ENCODE assay signal across 24 cellular contexts in the genomic region with DNA sequence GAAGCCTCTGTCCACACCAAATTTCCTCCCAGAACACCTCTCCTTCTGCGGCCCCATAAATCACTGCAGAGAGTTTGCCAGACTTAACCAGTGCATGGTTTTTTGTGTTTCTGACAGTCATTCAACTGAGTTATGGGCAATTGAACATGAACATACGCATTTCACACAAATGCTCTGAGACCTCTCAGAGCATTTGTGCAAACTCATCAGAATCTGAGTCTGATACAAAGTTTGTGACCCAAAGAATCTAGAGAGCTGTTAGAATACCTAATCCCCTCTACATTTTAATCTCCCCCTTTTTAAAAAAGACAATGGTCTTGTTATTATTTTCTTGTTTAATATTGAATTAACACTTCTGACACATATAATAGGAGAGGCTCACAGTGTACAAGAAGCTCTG.
DNase-seq lines count a peak whose midpoint lies in the region; ATAC-seq, FAIRE-seq and TF ChIP-seq lines count a peak whose summit lies in the region.
"Had no signal": no experiment of that assay in that cellular context is flagged by ENCODE, and none has a peak within 500 bp of the region (broad histone marks: within the 10 kb centered on the region; RNA-seq: fewer than 3 reads in every experiment).

No MANE protein-coding gene starts in this region.

- no peak overlapping the region for H2BK12ac ChIP-seq in mesenchymal stem cell (ENCODE audit: low read length in 2 of 2)

- H3K9ac ChIP-seq in HepG2 (ENCODE audit: insufficient read depth, low read depth, low read length) (no peak overlapping the region), endodermal cell (ENCODE audit: extremely low read depth, low read length, poor library complexity, severe bottlenecking) (no peak overlapping the region), mesenchymal stem cell (ENCODE audit: low read length) (no peak overlapping the region)
- H3K9ac ChIP-seq: BLaER1 had no signal

- no peak for TF ChIP-seq EP300 in HepG2 (IDR thresholded peaks at IDR 0.05; ENCODE audit: low read depth in 2 of 2, low read length in 2 of 2)
- no peak for TF ChIP-seq EP300 in HepG2 (CRISPR knock-in tag; IDR thresholded peaks at IDR 0.05; ENCODE audit: borderline replicate concordance)

- no peaks in the 10 kb centered on the region for H3K79me1 ChIP-seq in mesenchymal stem cell (replicated peaks; ENCODE audit: low read length, poor library complexity, severe bottlenecking)

- H3K4me1 Mint-ChIP-seq in endodermal cell = peaks cover 3% of the 10 kb centered on the region
- H3K4me1 Mint-ChIP-seq: CD14-positive monocyte; CD4-positive, alpha-beta memory T cell; CD4-positive, CD25-positive, alpha-beta regulatory T cell; CD8-positive, alpha-beta memory T cell had no signal

- H3K18ac ChIP-seq in mesenchymal stem cell (ENCODE audit: low read depth in 1 of 2, low read length in 2 of 2) = no peak overlapping the region

- no peak for FAIRE-seq in HepG2 (lab: Jason Lieb, UNC)
- FAIRE-seq: D721Med, G401.6, GM12891, GM19239 had no signal

- no peak overlapping the region for H3K23ac ChIP-seq in mesenchymal stem cell (ENCODE audit: low read length in 2 of 2)

- no peak overlapping the region for H3K14ac ChIP-seq in mesenchymal stem cell (ENCODE audit: low read length in 2 of 2)

- H3K27ac Mint-ChIP-seq in endodermal cell = no peak overlapping the region
- H3K27ac Mint-ChIP-seq: CD14-positive monocyte; CD4-positive, alpha-beta memory T cell; CD4-positive, CD25-positive, alpha-beta regulatory T cell; CD8-positive, alpha-beta memory T cell had no signal

- TF ChIP-seq POLR2A in HepG2 (IDR thresholded peaks at IDR 0.05; ENCODE audit: insufficient read depth in 1 of 2, low read depth in 2 of 2, low read length in 2 of 2) (no peak), right lobe of liver (IDR thresholded peaks at IDR 0.05) (no peak)

- H2BK120ac ChIP-seq in mesenchymal stem cell (ENCODE audit: low read depth, low read length) = no peak overlapping the region

- H3K27me3 Mint-ChIP-seq in endodermal cell (ENCODE audit: insufficient read depth) = no peaks in the 10 kb centered on the region

- H3K36me3 ChIP-seq in HepG2 (replicated peaks in 1 of 2; ENCODE audit: control insufficient read depth in 1 of 2, insufficient read depth in 2 of 2, low read length in 2 of 2) (no peaks in the 10 kb centered on the region), right lobe of liver (no peaks in the 10 kb centered on the region), endodermal cell (ENCODE audit: control insufficient read depth, insufficient read depth, low read length) (no peaks in the 10 kb centered on the region), mesenchymal stem cell (ENCODE audit: control insufficient read depth in 1 of 2, insufficient read depth in 2 of 2, low read depth in 1 of 2, low read length in 2 of 2) (no peaks in the 10 kb centered on the region)
- H3K36me3 ChIP-seq: BE2C, BLaER1 had no signal

- H2BK15ac ChIP-seq in mesenchymal stem cell (ENCODE audit: low read depth, poor library complexity, severe bottlenecking) = no peak overlapping the region

- H3K27ac ChIP-seq in HepG2 (ENCODE audit: extremely low read length, insufficient read depth, low read length) (no peak overlapping the region), right lobe of liver (no peak overlapping the region), endodermal cell (ENCODE audit: low read depth, low read length) (no peak overlapping the region), mesenchymal stem cell (ENCODE audit: low read length, poor library complexity, severe bottlenecking) (no peak overlapping the region)
- H3K27ac ChIP-seq: 22Rv1, BLaER1 had no signal

- H3K4me2 ChIP-seq in HepG2 (ENCODE audit: low read depth, low read length) (no peak overlapping the region), mesenchymal stem cell (ENCODE audit: low read length, poor library complexity, severe bottlenecking) (no peak overlapping the region)
- H3K4me2 ChIP-seq: BLaER1 had no signal

- no peak overlapping the region for H2BK5ac ChIP-seq in mesenchymal stem cell (ENCODE audit: low read depth, low read length, poor library complexity, severe bottlenecking)

- no peak overlapping the region for H4K8ac ChIP-seq in mesenchymal stem cell (ENCODE audit: low read length)

- CTCF ChIA-PET in HepG2 (lab: Yijun Ruan, JAX; ENCODE audit: low intra/inter-chr PET ratio, low total read pairs) = no interaction called here

- 11% methylated on average over 1 of the region's 2 CpGs for WGBS in HepG2 (ENCODE audit: low lambda C conversion rate)
- 76% methylated on average over 2 of the region's 2 CpGs for WGBS in right lobe of liver (ENCODE audit: insufficient coverage, low coverage, low lambda C conversion rate, missing lambda C conversion rate)
- 83 to 91% methylated on average over 1 to 2 of the region's 2 CpGs for WGBS in endodermal cell (ENCODE audit: insufficient coverage in 1 of 2, insufficient read length in 1 of 2), 2 experiments
- 55% methylated on average over 2 of the region's 2 CpGs for WGBS in mesenchymal stem cell

- DNase-seq in HepG2 (ENCODE audit: low spot score) = no peak
- DNase-seq in right lobe of liver = no peak
- peak; percentile 18 to 66 for DNase-seq in NCI-H187 (lab: John Stamatoyannopoulos, UW)
- no peak for DNase-seq in endodermal cell
- DNase-seq in COLO668 (lab: John Stamatoyannopoulos, UW; ENCODE audit: unreplicated experiment) = no peak
- no peak for DNase-seq in mesenchymal stem cell
- DNase-seq: ACHN; BE2C; C1 segment of cervical spinal cord; Caco-2; Calu3; CD4-positive, alpha-beta memory T cell; CD4-positive, CD25-positive, alpha-beta regulatory T cell; CD8-positive, alpha-beta memory T cell; DMS79 treated with DMSO at 0.1 percent for 48 hours; GF-D8 had no signal

- POLR2A ChIA-PET in HepG2 (lab: Yijun Ruan, JAX) = no interaction called here

- no peak for TF ChIP-seq RAD21 in HepG2 (CRISPR knock-in tag; IDR thresholded peaks at IDR 0.05)

- H3K9me3 ChIP-seq in HepG2 (ENCODE audit: low read length) (no peaks in the 10 kb centered on the region), right lobe of liver (no peaks in the 10 kb centered on the region), endodermal cell (ENCODE audit: control insufficient read depth, low read length) (no peaks in the 10 kb centered on the region), mesenchymal stem cell (ENCODE audit: control insufficient read depth, low read length) (no peaks in the 10 kb centered on the region)
- H3K9me3 ChIP-seq: BE2C, BLaER1, Caco-2 had no signal

- in situ Hi-C loops in HepG2 (cut with HindIII; ENCODE audit: extremely low pct_ligation_motif_present, low pct_unique_long_range_greater_than_20kb) = no loop called here

- H4K91ac ChIP-seq in mesenchymal stem cell (ENCODE audit: low read length) = no peak overlapping the region

- no peaks in the 10 kb centered on the region for H3K27me3 ChIP-seq in HepG2 (ENCODE audit: control insufficient read depth in 1 of 2, insufficient read depth in 2 of 2, low read length in 2 of 2)
- peaks cover 0 to 4% of the 10 kb centered on the region in 2 donors for H3K27me3 ChIP-seq in right lobe of liver
- no peaks in the 10 kb centered on the region for H3K27me3 ChIP-seq in endodermal cell (ENCODE audit: control insufficient read depth, insufficient read depth, low read length, poor library complexity, severe bottlenecking)
- H3K27me3 ChIP-seq in mesenchymal stem cell (ENCODE audit: control insufficient read depth in 1 of 2, insufficient read depth in 1 of 2, low read length in 2 of 2) = peaks cover 0 to 5% of the 10 kb centered on the region in 2 experiments
- H3K27me3 ChIP-seq: BE2C, BLaER1 had no signal

- ATAC-seq in HepG2 = no peak
- ATAC-seq in right lobe of liver = no peak
- no peak for ATAC-seq in GM21367 (IDR thresholded peaks at IDR 0.05; ENCODE audit: unreplicated experiment)

- no TSS peak for BruUV-seq in HepG2 (replicated peaks; lab: Mats Ljungman, UMichigan)

- H4K20me1 ChIP-seq in HepG2 (ENCODE audit: insufficient read depth, low read length) = no peaks in the 10 kb centered on the region
- H4K20me1 ChIP-seq: BLaER1 had no signal

- TF ChIP-seq CTCF in HepG2 (CRISPR knock-in tag; IDR thresholded peaks at IDR 0.05) (no peak), right lobe of liver (IDR thresholded peaks at IDR 0.05) (no peak), endodermal cell (conservative IDR thresholded peaks at IDR 0.05) (peak; percentile 19)

- no peak overlapping the region for H3K4me3 Mint-ChIP-seq in endodermal cell
- H3K4me3 Mint-ChIP-seq: CD14-positive monocyte; CD4-positive, alpha-beta memory T cell; CD8-positive, alpha-beta memory T cell had no signal

- H3K4me3 ChIP-seq in HepG2 (replicated peaks in 1 of 3; ENCODE audit: insufficient read depth in 1 of 3, low read depth in 2 of 3, low read length in 3 of 3) (no peak overlapping the region), right lobe of liver (no peak overlapping the region), endodermal cell (ENCODE audit: low read length) (no peak overlapping the region), mesenchymal stem cell (ENCODE audit: insufficient read depth in 1 of 2, low read depth in 1 of 2, low read length in 2 of 2) (no peak overlapping the region)
- H3K4me3 ChIP-seq: BLaER1 had no signal

- H2AFZ ChIP-seq in HepG2 (ENCODE audit: low read length) (no peak overlapping the region), mesenchymal stem cell (ENCODE audit: low read depth, low read length) (no peak overlapping the region)

- no peaks in the 10 kb centered on the region for H3K9me3 Mint-ChIP-seq in endodermal cell
- H3K9me3 Mint-ChIP-seq: CD14-positive monocyte; CD4-positive, alpha-beta memory T cell; CD8-positive, alpha-beta memory T cell had no signal

- no peak overlapping the region for H3K4ac ChIP-seq in mesenchymal stem cell (ENCODE audit: low read depth in 1 of 2, low read length in 2 of 2)

- H2AK5ac ChIP-seq in mesenchymal stem cell (ENCODE audit: low read length, severe bottlenecking) = no peak overlapping the region

- H3K4me1 ChIP-seq in HepG2 (ENCODE audit: insufficient read depth, low read length) = no peaks in the 10 kb centered on the region
- H3K4me1 ChIP-seq in right lobe of liver = peaks cover 0 to 5% (median 0%) of the 10 kb centered on the region in 4 donors
- no peaks in the 10 kb centered on the region for H3K4me1 ChIP-seq in endodermal cell (ENCODE audit: control insufficient read depth, insufficient read depth, low read length)
- no peaks in the 10 kb centered on the region for H3K4me1 ChIP-seq in mesenchymal stem cell (ENCODE audit: control insufficient read depth, insufficient read depth, low read depth, low read length)
- H3K4me1 ChIP-seq: BE2C, BLaER1, Caco-2 had no signal

- no peaks in the 10 kb centered on the region for H3K79me2 ChIP-seq in HepG2 (ENCODE audit: insufficient read depth, low read length)

- H3K36me3 Mint-ChIP-seq in endodermal cell (ENCODE audit: low read depth) = no peaks in the 10 kb centered on the region
- H3K36me3 Mint-ChIP-seq: CD14-positive monocyte; CD4-positive, alpha-beta memory T cell; CD4-positive, CD25-positive, alpha-beta regulatory T cell; CD8-positive, alpha-beta memory T cell had no signal

- intact Hi-C loops in HepG2 (cut with micrococcal nuclease; ENCODE audit: unreplicated experiment) = no loop called here
- intact Hi-C loops in right lobe of liver (cut with DNase I) = no loop called here

Comparison
In these comparisons a context has a peak if more than half of its experiments do, and no peak if none do; other contexts are left out.
1. DNase-seq: peak in NCI-H187 (2 of 2); none in HepG2 (single experiment), right lobe of liver (0 of 3), endodermal cell (single experiment), COLO668 (single experiment) and mesenchymal stem cell (single experiment).